Comparison of ENCODE assay signal across 22 cellular contexts in genomic region chr16:87469186-87469585, GRCh38.
"Had no signal": no experiment of that assay in that cellular context is flagged by ENCODE, and none has a peak within 500 bp of the region (broad histone marks: within the 10 kb centered on the region; RNA-seq: fewer than 3 reads in every experiment).

No MANE protein-coding gene starts in this region.

- H3K27ac ChIP-seq: epithelial cell of prostate, esophagus muscularis mucosa, gastroesophageal sphincter, hepatocyte, parathyroid adenoma, prostate gland, right lobe of liver, thoracic aorta, transverse colon had no signal

- H3K4me3 ChIP-seq: dorsolateral prefrontal cortex, esophagus muscularis mucosa, gastroesophageal sphincter, hepatocyte, prostate gland, right lobe of liver, thoracic aorta, transverse colon had no signal

- H3K4me2 ChIP-seq: hepatocyte had no signal

- H3K9me3 Mint-ChIP-seq: naive thymus-derived CD4-positive, alpha-beta T cell; nephron progenitor cell; stimulated activated memory B cell treated with anti-CD40 and anti-IgM and Interleukin-4, amounts not matched to agents 10 μg/mL and 1 μg/mL and 100 μg/mL, for 72 hours; stimulated activated naive CD8-positive, alpha-beta T cell treated with anti-CD3 and anti-CD28 coated beads, Interleukin-15, Interleukin-2, amounts not matched to agents 100 ng/mL and 50 ng/mL, for 24 hours had no signal

- DNase-seq: cortex of kidney; dorsolateral prefrontal cortex; effector memory CD4-positive, alpha-beta T cell; foreskin fibroblast; kidney; left cardiac atrium; left ventricle myocardium superior; naive thymus-derived CD4-positive, alpha-beta T cell; nephron progenitor cell; right lobe of liver; stimulated activated CD4-positive, alpha-beta T cell treated with anti-CD3 and anti-CD28 coated beads, Interleukin-1b, Interleukin-23, amount 100 ng/mL, for 48 hours; stimulated activated CD4-positive, alpha-beta T cell treated with anti-CD3 and anti-CD28 coated beads, Interleukin-4, amount 100 ng/mL, for 24 hours; transverse colon had no signal

- H3K4me3 Mint-ChIP-seq: naive thymus-derived CD4-positive, alpha-beta T cell; nephron progenitor cell; stimulated activated memory B cell treated with anti-CD40 and anti-IgM and Interleukin-4, amounts not matched to agents 10 μg/mL and 1 μg/mL and 100 μg/mL, for 72 hours; stimulated activated naive CD8-positive, alpha-beta T cell treated with anti-CD3 and anti-CD28 coated beads, Interleukin-15, Interleukin-2, amounts not matched to agents 100 ng/mL and 50 ng/mL, for 24 hours had no signal

- H3K36me3 ChIP-seq: prostate gland, thoracic aorta, transverse colon had no signal

- H3K4me1 ChIP-seq: prostate gland had no signal

- H3K27me3 ChIP-seq: dorsolateral prefrontal cortex, esophagus muscularis mucosa, gastroesophageal sphincter, hepatocyte, right lobe of liver, transverse colon had no signal

- H3K27me3 Mint-ChIP-seq: stimulated activated naive CD8-positive, alpha-beta T cell treated with anti-CD3 and anti-CD28 coated beads, Interleukin-15, Interleukin-2, amounts not matched to agents 100 ng/mL and 50 ng/mL, for 24 hours had no signal

- H3K27ac Mint-ChIP-seq: nephron progenitor cell; stimulated activated memory B cell treated with anti-CD40 and anti-IgM and Interleukin-4, amounts not matched to agents 10 μg/mL and 1 μg/mL and 100 μg/mL, for 72 hours; stimulated activated naive CD8-positive, alpha-beta T cell treated with anti-CD3 and anti-CD28 coated beads, Interleukin-15, Interleukin-2, amounts not matched to agents 100 ng/mL and 50 ng/mL, for 24 hours had no signal

- ATAC-seq: gastroesophageal sphincter; left cardiac atrium; left ventricle myocardium superior; naive thymus-derived CD4-positive, alpha-beta T cell; right lobe of liver; stimulated activated memory B cell treated with anti-CD40 and anti-IgM and Interleukin-4, amounts not matched to agents 10 μg/mL and 1 μg/mL and 100 μg/mL, for 72 hours had no signal

- H2AFZ ChIP-seq: hepatocyte, parathyroid adenoma had no signal

- H3K9ac ChIP-seq: parathyroid adenoma had no signal

- H3K9me3 ChIP-seq: esophagus muscularis mucosa, gastroesophageal sphincter, prostate gland, right lobe of liver, thoracic aorta, transverse colon had no signal
